In the genomic region with DNA sequence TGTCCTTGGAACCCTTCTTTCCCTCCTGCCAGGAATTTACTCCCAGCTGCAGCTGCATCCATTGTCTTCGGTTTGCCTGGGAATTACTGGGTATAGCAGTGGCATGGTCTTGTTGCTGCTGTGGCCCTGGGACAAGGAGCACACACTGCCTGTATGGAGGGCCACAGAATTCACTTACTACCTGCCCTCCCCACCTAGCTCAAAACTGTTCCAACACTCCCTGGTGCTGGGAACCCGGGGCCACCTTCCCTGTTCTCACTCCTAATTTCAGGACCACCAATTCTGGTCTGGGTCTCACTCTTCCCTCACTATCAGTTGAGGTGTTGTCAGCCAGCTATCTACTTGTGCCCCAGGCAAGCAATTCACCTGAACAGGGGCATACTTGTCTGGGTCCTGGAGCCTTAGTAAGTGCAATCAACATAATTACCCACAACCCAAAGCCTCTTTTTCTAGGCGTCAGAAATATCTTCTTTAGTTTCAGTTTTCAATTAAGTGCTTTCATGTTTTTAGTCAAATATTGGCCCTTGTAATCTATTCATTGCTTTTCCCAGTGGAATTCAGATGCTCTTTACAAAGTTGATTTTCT, we compare ENCODE assay signal across 19 cellular contexts. TPM values are rescaled to one million over a fixed set of nuclear protein-coding genes. Genes with fewer than 3 reads are reported as not detected.
"Had no signal": no experiment of that assay in that cellular context is flagged by ENCODE, and none has a peak within 500 bp of the region (broad histone marks: within the 10 kb centered on the region; RNA-seq: fewer than 3 reads in every experiment).

No MANE protein-coding gene starts in this region.

- H3K36me3 ChIP-seq: cardiac muscle cell, esophagus squamous epithelium, right lobe of liver had no signal

- H3K4me3 ChIP-seq: cardiac muscle cell, esophagus squamous epithelium, lung, mucosa of descending colon, psoas muscle, right lobe of liver, tibial artery, vagina had no signal

- ATAC-seq: activated T-helper 17 cell treated with anti-CD3 and anti-CD28 coated beads, Interleukin-2, amount 50 U/mL, for 72 hours; mucosa of descending colon; naive thymus-derived CD8-positive, alpha-beta T cell; psoas muscle; right lobe of liver; stimulated activated effector memory CD8-positive, alpha-beta T cell treated with anti-CD3 and anti-CD28 coated beads, Interleukin-12 subunit alpha, Interleukin-12 subunit beta, amount 100 ng/mL, for 72 hours had no signal

- H3K4me1 ChIP-seq: esophagus squamous epithelium, psoas muscle, right lobe of liver, tibial artery, vagina had no signal

- DNase-seq: activated CD4-positive, alpha-beta T cell treated with anti-CD3 and anti-CD28 coated beads, Interleukin-2, amount 10 ng/mL, durations not matched to agents 7 days and 5 days; activated naive CD4-positive, alpha-beta T cell treated with anti-CD3 and anti-CD28 coated beads, Interleukin-2, amount 10 ng/mL, durations not matched to agents 7 days and 5 days; activated T-cell treated with anti-CD3 and anti-CD28 coated beads for 4 hours; esophagus squamous epithelium; foreskin fibroblast; glutamatergic neuron; mucosa of descending colon; naive thymus-derived CD8-positive, alpha-beta T cell; nucleus accumbens; psoas muscle; right lobe of liver; tibial artery had no signal

- H3K27ac ChIP-seq: cardiac muscle cell, esophagus squamous epithelium, psoas muscle, right lobe of liver, tibial artery, vagina had no signal

- FAIRE-seq: colon had no signal

- H3K27me3 ChIP-seq: cardiac muscle cell, esophagus squamous epithelium, right lobe of liver, tibial artery, vagina had no signal

- H3K9me3 ChIP-seq: esophagus squamous epithelium, mucosa of descending colon, psoas muscle, right lobe of liver, tibial artery, vagina had no signal

RNA-seq across cellular contexts. Expression of gene METTL24, which starts 47.2 kb away (rescaled TPM):
- total RNA-seq: activated CD4-positive, alpha-beta T cell treated with anti-CD3 and anti-CD28 coated beads, Interleukin-2, amount 10 ng/mL, durations not matched to agents 7 days and 5 days; activated CD8-positive, alpha-beta memory T cell treated with anti-CD3 and anti-CD28 coated beads for 36 hours; activated T-helper 17 cell treated with anti-CD3 and anti-CD28 coated beads, Interleukin-2, amount 50 U/mL, for 72 hours; psoas muscle had no signal
